In the genomic region with DNA sequence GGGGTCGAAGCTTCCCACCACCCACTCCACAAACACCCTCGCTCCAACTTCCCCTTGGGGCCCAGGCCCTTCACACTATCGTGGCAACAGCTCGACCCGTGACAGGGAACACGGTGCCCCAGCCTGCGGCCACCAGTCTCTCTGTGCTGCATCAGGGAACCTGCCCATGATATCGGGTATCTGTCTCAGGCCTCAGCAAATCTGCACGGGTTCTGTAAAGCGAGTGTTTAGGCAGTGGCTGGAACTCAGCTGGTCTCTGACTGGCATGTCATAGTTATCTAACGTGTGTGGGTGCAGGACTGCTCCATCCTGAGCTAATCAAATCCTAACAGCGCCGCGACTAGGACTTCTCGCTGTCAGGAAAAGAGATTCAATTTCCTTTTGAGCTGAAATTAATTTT, we compare ENCODE assay signal across 1 cellular context.
TF ChIP-seq lines count a peak whose summit lies in the region.

No MANE protein-coding gene starts in this region.

TF ChIP-seq in WTC11, 78 proteins besides CTCF, POLR2A, EP300 and RAD21:
- TF ChIP-seq, protein P1, sequence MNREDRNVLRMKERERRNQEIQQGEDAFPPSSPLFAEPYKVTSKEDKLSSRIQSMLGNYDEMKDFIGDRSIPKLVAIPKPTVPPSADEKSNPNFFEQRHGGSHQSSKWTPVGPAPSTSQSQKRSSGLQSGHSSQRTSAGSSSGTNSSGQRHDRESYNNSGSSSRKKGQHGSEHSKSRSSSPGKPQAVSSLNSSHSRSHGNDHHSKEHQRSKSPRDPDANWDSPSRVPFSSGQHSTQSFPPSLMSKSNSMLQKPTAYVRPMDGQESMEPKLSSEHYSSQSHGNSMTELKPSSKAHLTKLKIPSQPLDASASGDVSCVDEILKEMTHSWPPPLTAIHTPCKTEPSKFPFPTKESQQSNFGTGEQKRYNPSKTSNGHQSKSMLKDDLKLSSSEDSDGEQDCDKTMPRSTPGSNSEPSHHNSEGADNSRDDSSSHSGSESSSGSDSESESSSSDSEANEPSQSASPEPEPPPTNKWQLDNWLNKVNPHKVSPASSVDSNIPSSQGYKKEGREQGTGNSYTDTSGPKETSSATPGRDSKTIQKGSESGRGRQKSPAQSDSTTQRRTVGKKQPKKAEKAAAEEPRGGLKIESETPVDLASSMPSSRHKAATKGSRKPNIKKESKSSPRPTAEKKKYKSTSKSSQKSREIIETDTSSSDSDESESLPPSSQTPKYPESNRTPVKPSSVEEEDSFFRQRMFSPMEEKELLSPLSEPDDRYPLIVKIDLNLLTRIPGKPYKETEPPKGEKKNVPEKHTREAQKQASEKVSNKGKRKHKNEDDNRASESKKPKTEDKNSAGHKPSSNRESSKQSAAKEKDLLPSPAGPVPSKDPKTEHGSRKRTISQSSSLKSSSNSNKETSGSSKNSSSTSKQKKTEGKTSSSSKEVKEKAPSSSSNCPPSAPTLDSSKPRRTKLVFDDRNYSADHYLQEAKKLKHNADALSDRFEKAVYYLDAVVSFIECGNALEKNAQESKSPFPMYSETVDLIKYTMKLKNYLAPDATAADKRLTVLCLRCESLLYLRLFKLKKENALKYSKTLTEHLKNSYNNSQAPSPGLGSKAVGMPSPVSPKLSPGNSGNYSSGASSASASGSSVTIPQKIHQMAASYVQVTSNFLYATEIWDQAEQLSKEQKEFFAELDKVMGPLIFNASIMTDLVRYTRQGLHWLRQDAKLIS (CRISPR knock-in tag; IDR thresholded peaks at IDR 0.05; ENCODE audit: borderline replicate concordance) = no peak
- TF ChIP-seq NFATC4 (CRISPR knock-in tag; IDR thresholded peaks at IDR 0.05) (no peak), TEAD1 (CRISPR knock-in tag; IDR thresholded peaks at IDR 0.05) (no peak), KAT7 (CRISPR knock-in tag; IDR thresholded peaks at IDR 0.05; ENCODE audit: borderline replicate concordance) (no peak), ELF4 (CRISPR knock-in tag; IDR thresholded peaks at IDR 0.05; ENCODE audit: low read depth) (no peak), FOXK1 (CRISPR knock-in tag; IDR thresholded peaks at IDR 0.05) (no peak), ZNF232 (CRISPR knock-in tag; IDR thresholded peaks at IDR 0.05) (no peak), ZNF416 (CRISPR knock-in tag; IDR thresholded peaks at IDR 0.05) (no peak), EMX1 (CRISPR knock-in tag; IDR thresholded peaks at IDR 0.05) (no peak), HMGA2 (CRISPR knock-in tag; IDR thresholded peaks at IDR 0.05) (no peak)
- TF ChIP-seq, protein P2, sequence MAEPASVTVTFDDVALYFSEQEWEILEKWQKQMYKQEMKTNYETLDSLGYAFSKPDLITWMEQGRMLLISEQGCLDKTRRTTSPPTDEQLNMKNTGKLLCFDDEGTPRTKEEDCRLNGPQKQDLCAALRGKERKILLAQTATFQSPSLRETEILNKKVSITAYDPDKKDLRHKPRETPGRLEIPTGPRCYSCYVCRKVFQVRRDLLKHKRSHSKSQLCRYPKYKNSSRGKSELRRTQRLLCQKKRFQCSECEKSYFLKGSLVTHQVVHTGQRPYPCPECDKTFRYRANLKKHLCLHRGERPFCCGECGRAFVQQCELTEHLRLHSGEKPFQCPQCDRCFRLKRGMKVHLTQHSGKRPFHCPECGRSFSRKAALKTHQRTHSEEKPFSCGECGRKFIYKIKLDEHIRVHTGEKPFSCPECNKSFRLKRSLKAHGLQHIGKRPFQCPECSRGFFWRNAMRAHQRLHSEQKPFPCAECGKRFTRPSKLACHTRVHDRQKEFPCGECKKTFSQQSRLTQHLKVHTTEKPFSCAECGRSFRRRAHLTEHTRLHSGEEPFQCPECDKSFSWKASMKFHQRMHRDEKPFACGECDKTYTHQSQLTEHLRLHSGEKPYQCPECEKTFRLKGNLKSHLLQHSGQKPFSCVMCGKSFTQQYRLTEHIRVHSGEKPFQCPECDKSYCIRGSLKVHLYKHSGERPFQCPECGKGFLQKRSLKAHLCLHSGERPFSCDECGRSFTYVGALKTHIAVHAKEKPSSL (CRISPR knock-in tag; conservative IDR thresholded peaks at IDR 0.05) = no peak
- TF ChIP-seq, protein P3, sequence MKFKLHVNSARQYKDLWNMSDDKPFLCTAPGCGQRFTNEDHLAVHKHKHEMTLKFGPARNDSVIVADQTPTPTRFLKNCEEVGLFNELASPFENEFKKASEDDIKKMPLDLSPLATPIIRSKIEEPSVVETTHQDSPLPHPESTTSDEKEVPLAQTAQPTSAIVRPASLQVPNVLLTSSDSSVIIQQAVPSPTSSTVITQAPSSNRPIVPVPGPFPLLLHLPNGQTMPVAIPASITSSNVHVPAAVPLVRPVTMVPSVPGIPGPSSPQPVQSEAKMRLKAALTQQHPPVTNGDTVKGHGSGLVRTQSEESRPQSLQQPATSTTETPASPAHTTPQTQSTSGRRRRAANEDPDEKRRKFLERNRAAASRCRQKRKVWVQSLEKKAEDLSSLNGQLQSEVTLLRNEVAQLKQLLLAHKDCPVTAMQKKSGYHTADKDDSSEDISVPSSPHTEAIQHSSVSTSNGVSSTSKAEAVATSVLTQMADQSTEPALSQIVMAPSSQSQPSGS (CRISPR knock-in tag; IDR thresholded peaks at IDR 0.05; ENCODE audit: borderline replicate concordance, low read depth) = no peak
- TF ChIP-seq, protein P4, sequence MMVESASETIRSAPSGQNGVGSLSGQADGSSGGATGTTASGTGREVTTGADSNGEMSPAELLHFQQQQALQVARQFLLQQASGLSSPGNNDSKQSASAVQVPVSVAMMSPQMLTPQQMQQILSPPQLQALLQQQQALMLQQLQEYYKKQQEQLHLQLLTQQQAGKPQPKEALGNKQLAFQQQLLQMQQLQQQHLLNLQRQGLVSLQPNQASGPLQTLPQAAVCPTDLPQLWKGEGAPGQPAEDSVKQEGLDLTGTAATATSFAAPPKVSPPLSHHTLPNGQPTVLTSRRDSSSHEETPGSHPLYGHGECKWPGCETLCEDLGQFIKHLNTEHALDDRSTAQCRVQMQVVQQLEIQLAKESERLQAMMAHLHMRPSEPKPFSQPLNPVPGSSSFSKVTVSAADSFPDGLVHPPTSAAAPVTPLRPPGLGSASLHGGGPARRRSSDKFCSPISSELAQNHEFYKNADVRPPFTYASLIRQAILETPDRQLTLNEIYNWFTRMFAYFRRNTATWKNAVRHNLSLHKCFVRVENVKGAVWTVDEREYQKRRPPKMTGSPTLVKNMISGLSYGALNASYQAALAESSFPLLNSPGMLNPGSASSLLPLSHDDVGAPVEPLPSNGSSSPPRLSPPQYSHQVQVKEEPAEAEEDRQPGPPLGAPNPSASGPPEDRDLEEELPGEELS (CRISPR knock-in tag; IDR thresholded peaks at IDR 0.05) = no peak
- TF ChIP-seq, protein P5, sequence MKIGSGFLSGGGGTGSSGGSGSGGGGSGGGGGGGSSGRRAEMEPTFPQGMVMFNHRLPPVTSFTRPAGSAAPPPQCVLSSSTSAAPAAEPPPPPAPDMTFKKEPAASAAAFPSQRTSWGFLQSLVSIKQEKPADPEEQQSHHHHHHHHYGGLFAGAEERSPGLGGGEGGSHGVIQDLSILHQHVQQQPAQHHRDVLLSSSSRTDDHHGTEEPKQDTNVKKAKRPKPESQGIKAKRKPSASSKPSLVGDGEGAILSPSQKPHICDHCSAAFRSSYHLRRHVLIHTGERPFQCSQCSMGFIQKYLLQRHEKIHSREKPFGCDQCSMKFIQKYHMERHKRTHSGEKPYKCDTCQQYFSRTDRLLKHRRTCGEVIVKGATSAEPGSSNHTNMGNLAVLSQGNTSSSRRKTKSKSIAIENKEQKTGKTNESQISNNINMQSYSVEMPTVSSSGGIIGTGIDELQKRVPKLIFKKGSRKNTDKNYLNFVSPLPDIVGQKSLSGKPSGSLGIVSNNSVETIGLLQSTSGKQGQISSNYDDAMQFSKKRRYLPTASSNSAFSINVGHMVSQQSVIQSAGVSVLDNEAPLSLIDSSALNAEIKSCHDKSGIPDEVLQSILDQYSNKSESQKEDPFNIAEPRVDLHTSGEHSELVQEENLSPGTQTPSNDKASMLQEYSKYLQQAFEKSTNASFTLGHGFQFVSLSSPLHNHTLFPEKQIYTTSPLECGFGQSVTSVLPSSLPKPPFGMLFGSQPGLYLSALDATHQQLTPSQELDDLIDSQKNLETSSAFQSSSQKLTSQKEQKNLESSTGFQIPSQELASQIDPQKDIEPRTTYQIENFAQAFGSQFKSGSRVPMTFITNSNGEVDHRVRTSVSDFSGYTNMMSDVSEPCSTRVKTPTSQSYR (CRISPR knock-in tag; IDR thresholded peaks at IDR 0.05) = no peak
- TF ChIP-seq, protein P6, sequence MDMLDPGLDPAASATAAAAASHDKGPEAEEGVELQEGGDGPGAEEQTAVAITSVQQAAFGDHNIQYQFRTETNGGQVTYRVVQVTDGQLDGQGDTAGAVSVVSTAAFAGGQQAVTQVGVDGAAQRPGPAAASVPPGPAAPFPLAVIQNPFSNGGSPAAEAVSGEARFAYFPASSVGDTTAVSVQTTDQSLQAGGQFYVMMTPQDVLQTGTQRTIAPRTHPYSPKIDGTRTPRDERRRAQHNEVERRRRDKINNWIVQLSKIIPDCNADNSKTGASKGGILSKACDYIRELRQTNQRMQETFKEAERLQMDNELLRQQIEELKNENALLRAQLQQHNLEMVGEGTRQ (CRISPR knock-in tag; IDR thresholded peaks at IDR 0.05) = no peak
